Comparison of ENCODE assay signal across 35 cellular contexts in genomic region chrX:117788339-117788738, GRCh38.
"Had no signal": no experiment of that assay in that cellular context is flagged by ENCODE, and none has a peak within 500 bp of the region (broad histone marks: within the 10 kb centered on the region; RNA-seq: fewer than 3 reads in every experiment).

No MANE protein-coding gene starts in this region.

- DNase-seq: activated B cell treated with CpG ODN at 0.5 μM for 24 hours; activated CD4-positive, alpha-beta memory T cell treated with anti-CD3 and anti-CD28 coated beads for 36 hours; activated CD4-positive, alpha-beta T cell treated with anti-CD3 and anti-CD28 coated beads for 4 hours; activated CD4-positive, alpha-beta T cell treated with anti-CD3 and anti-CD28 coated beads, Interleukin-2, amount 10 ng/mL, durations not matched to agents 24 days and 14 days; activated CD4-positive, alpha-beta T cell treated with anti-CD3 and anti-CD28 coated beads, Interleukin-2, amount 50 U/mL, for 1 hour; activated CD4-positive, alpha-beta T cell treated with anti-CD3 and anti-CD28 coated beads, Interleukin-2, amount 50 U/mL, for 4 hours; activated CD4-positive, CD25-positive, alpha-beta regulatory T cell treated with anti-CD3 and anti-CD28 coated beads, Interleukin-2, amount 50 U/mL, for 72 hours; activated CD8-positive, alpha-beta memory T cell treated with anti-CD3 and anti-CD28 coated beads, Interleukin-2, amount 50 U/mL, for 4 hours; activated CD8-positive, alpha-beta T cell treated with anti-CD3 and anti-CD28 coated beads for 36 hours; activated effector memory CD4-positive, alpha-beta T cell treated with anti-CD3 and anti-CD28 coated beads, Interleukin-2, amount 50 U/mL, for 16 hours; activated gamma-delta T cell treated with Interleukin-2 at 50 U/mL for 16 hours; activated naive CD4-positive, alpha-beta T cell; activated naive CD4-positive, alpha-beta T cell treated with anti-CD3 and anti-CD28 coated beads for 36 hours; activated naive CD4-positive, alpha-beta T cell treated with anti-CD3 and anti-CD28 coated beads, Interleukin-2, amount 50 U/mL, for 16 hours; activated naive CD8-positive, alpha-beta T cell treated with anti-CD3 and anti-CD28 coated beads for 36 hours; activated T-cell treated with anti-CD3 and anti-CD28 coated beads for 4 hours; activated T-cell treated with anti-CD3 and anti-CD28 coated beads, Interleukin-2, amount 50 U/mL, for 1 hour; activated T-cell treated with anti-CD3 and anti-CD28 coated beads, Interleukin-2, amount 50 U/mL, for 4 hours; activated T-cell treated with anti-CD3 and anti-CD28 coated beads, Interleukin-2, amount 50 U/mL, for 72 hours; adrenal gland; amniotic stem cell; aorta; caudate nucleus; cerebellar nuclear complex; colonic mucosa; T-helper 2 cell; T-helper 9 cell had no signal

- H3K9me3 Mint-ChIP-seq: activated B cell treated with CpG ODN at 0.5 μM for 24 hours; activated CD4-positive, alpha-beta memory T cell treated with anti-CD3 and anti-CD28 coated beads for 36 hours; activated CD4-positive, alpha-beta T cell treated with anti-CD3 and anti-CD28 coated beads, Interleukin-2, amount 10 ng/mL, durations not matched to agents 24 days and 14 days; activated CD8-positive, alpha-beta T cell treated with anti-CD3 and anti-CD28 coated beads for 36 hours; activated naive CD4-positive, alpha-beta T cell treated with anti-CD3 and anti-CD28 coated beads for 36 hours; activated naive CD4-positive, alpha-beta T cell treated with anti-CD3 and anti-CD28 coated beads, Interleukin-2, amount 50 U/mL, for 72 hours; activated naive CD8-positive, alpha-beta T cell treated with anti-CD3 and anti-CD28 coated beads for 36 hours; activated T-cell treated with anti-CD3 and anti-CD28 coated beads, Interleukin-2, amount 50 U/mL, for 4 hours; activated T-cell treated with anti-CD3 and anti-CD28 coated beads, Interleukin-2, amount 50 U/mL, for 72 hours; activated T-helper 1 cell treated with anti-CD3 and anti-CD28 coated beads, Interleukin-12 subunit alpha, Interleukin-12 subunit beta, Interleukin-2, Interleukin-4 antibody, amounts not matched to agents 30 ng/mL and 10 ng/mL and 1 ng/mL, durations not matched to agents 14 hours and 24 hours and 36 hours; brain; central memory CD8-positive, alpha-beta T cell; T-helper 2 cell treated with Interferon-gamma antibody and Interleukin-4, amounts not matched to agents 5 μg/mL and 100 μg/mL, for 36 hours had no signal

- ATAC-seq: activated CD8-positive, alpha-beta T cell treated with anti-CD3 and anti-CD28 coated beads for 36 hours; activated naive CD4-positive, alpha-beta T cell treated with anti-CD3 and anti-CD28 coated beads, Interleukin-2, amount 50 U/mL, for 72 hours; activated T-cell treated with anti-CD3 and anti-CD28 coated beads, Interleukin-2, amount 50 U/mL, for 4 hours; activated T-cell treated with anti-CD3 and anti-CD28 coated beads, Interleukin-2, amount 50 U/mL, for 72 hours; activated T-helper 17 cell treated with anti-CD3 and anti-CD28 coated beads, Interleukin-2, amount 50 U/mL, for 72 hours had no signal

- H3K27me3 Mint-ChIP-seq: activated B cell treated with CpG ODN at 0.5 μM for 24 hours; activated CD4-positive, alpha-beta memory T cell treated with anti-CD3 and anti-CD28 coated beads for 36 hours; activated CD4-positive, alpha-beta T cell treated with anti-CD3 and anti-CD28 coated beads, Interleukin-2, amount 10 ng/mL, durations not matched to agents 24 days and 14 days; activated CD8-positive, alpha-beta T cell treated with anti-CD3 and anti-CD28 coated beads for 36 hours; activated naive CD8-positive, alpha-beta T cell treated with anti-CD3 and anti-CD28 coated beads for 36 hours; activated T-helper 17 cell treated with anti-CD3 and anti-CD28 coated beads, Interleukin-2, amount 50 U/mL, for 72 hours; central memory CD8-positive, alpha-beta T cell had no signal

- H3K4me1 Mint-ChIP-seq: activated B cell treated with CpG ODN at 0.5 μM for 24 hours; activated CD4-positive, alpha-beta T cell treated with anti-CD3 and anti-CD28 coated beads, Interleukin-2, amount 10 ng/mL, durations not matched to agents 24 days and 14 days; activated naive CD8-positive, alpha-beta T cell treated with anti-CD3 and anti-CD28 coated beads for 36 hours; activated T-helper 17 cell treated with anti-CD3 and anti-CD28 coated beads, Interleukin-2, amount 50 U/mL, for 72 hours; brain; central memory CD8-positive, alpha-beta T cell had no signal

- H3K36me3 Mint-ChIP-seq: activated CD4-positive, alpha-beta memory T cell treated with anti-CD3 and anti-CD28 coated beads for 36 hours; activated naive CD4-positive, alpha-beta T cell treated with anti-CD3 and anti-CD28 coated beads, Interleukin-2, amount 50 U/mL, for 72 hours; activated naive CD8-positive, alpha-beta T cell treated with anti-CD3 and anti-CD28 coated beads for 36 hours; brain had no signal

- FAIRE-seq: bronchial epithelial cell, TTC549 had no signal

- H3K27ac Mint-ChIP-seq: activated B cell treated with CpG ODN at 0.5 μM for 24 hours; activated CD4-positive, alpha-beta memory T cell treated with anti-CD3 and anti-CD28 coated beads for 36 hours; activated CD4-positive, alpha-beta T cell treated with anti-CD3 and anti-CD28 coated beads, Interleukin-2, amount 10 ng/mL, durations not matched to agents 24 days and 14 days; activated CD8-positive, alpha-beta T cell treated with anti-CD3 and anti-CD28 coated beads for 36 hours; activated naive CD4-positive, alpha-beta T cell treated with anti-CD3 and anti-CD28 coated beads for 36 hours; activated naive CD4-positive, alpha-beta T cell treated with anti-CD3 and anti-CD28 coated beads, Interleukin-2, amount 50 U/mL, for 72 hours; activated naive CD8-positive, alpha-beta T cell treated with anti-CD3 and anti-CD28 coated beads for 36 hours; activated T-cell treated with anti-CD3 and anti-CD28 coated beads, Interleukin-2, amount 50 U/mL, for 72 hours; activated T-helper 1 cell treated with anti-CD3 and anti-CD28 coated beads, Interleukin-12 subunit alpha, Interleukin-12 subunit beta, Interleukin-2, Interleukin-4 antibody, amounts not matched to agents 30 ng/mL and 10 ng/mL and 1 ng/mL, durations not matched to agents 14 hours and 24 hours and 36 hours; activated T-helper 17 cell treated with anti-CD3 and anti-CD28 coated beads, Interleukin-2, amount 50 U/mL, for 72 hours; brain; T-helper 2 cell treated with Interferon-gamma antibody and Interleukin-4, amounts not matched to agents 5 μg/mL and 100 μg/mL, for 36 hours had no signal

- H3K4me3 Mint-ChIP-seq: activated B cell treated with CpG ODN at 0.5 μM for 24 hours; activated CD4-positive, alpha-beta memory T cell treated with anti-CD3 and anti-CD28 coated beads for 36 hours; activated CD4-positive, alpha-beta T cell treated with anti-CD3 and anti-CD28 coated beads, Interleukin-2, amount 10 ng/mL, durations not matched to agents 24 days and 14 days; activated CD8-positive, alpha-beta T cell treated with anti-CD3 and anti-CD28 coated beads for 36 hours; activated naive CD4-positive, alpha-beta T cell treated with anti-CD3 and anti-CD28 coated beads for 36 hours; activated naive CD8-positive, alpha-beta T cell treated with anti-CD3 and anti-CD28 coated beads for 36 hours; activated T-cell treated with anti-CD3 and anti-CD28 coated beads, Interleukin-2, amount 50 U/mL, for 4 hours; activated T-cell treated with anti-CD3 and anti-CD28 coated beads, Interleukin-2, amount 50 U/mL, for 72 hours; activated T-helper 1 cell treated with anti-CD3 and anti-CD28 coated beads, Interleukin-12 subunit alpha, Interleukin-12 subunit beta, Interleukin-2, Interleukin-4 antibody, amounts not matched to agents 30 ng/mL and 10 ng/mL and 1 ng/mL, durations not matched to agents 14 hours and 24 hours and 36 hours; activated T-helper 17 cell treated with anti-CD3 and anti-CD28 coated beads, Interleukin-2, amount 50 U/mL, for 72 hours; brain; central memory CD8-positive, alpha-beta T cell; T-helper 2 cell treated with Interferon-gamma antibody and Interleukin-4, amounts not matched to agents 5 μg/mL and 100 μg/mL, for 36 hours had no signal
